22 cellular contexts compared by ENCODE assay signal in the genomic region with DNA sequence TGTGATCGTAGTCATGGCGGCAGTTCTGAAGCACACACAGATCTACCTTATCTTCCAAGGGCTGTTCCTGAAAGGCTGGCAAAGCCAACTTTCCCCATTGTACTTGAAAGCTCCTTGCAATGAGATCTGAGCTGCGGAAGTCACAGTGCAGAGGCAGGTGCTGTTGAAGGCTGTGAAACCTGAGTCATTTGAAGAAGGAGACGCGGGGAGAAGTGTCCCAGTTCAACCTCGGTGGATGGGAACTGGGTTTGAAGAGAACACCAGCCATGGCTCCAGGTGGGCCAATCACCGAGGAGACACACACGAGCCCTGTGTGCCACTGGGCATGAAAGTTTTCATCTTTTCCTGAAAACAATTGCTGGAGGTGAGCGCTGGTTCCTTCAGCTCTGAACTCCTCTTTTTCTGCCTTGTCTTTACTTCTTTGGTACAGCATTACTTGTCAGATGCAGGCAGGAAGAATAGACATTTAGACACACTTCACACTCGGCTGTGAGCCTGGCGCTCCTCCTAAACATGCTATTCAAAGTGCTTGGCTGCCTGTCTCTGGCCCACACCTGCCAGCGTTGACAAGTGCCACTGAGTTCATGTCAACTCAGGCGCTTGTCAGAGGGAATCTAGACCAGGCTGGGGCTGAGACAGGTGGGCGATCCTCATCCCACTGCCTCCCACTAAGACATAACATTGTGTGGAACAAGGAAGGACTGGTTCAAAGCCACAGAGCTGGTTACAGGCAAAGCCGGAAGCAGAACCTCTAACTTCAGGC. TPM values are rescaled to one million over a fixed set of nuclear protein-coding genes. Genes with fewer than 3 reads are reported as not detected.
A peak's percentile ranks its signal among the peaks of the same experiment; 100 is the strongest.
DNase-seq lines count a peak whose midpoint lies in the region; ATAC-seq and TF ChIP-seq lines count a peak whose summit lies in the region.
"Had no signal": no experiment of that assay in that cellular context is flagged by ENCODE, and none has a peak within 500 bp of the region (broad histone marks: within the 10 kb centered on the region; RNA-seq: fewer than 3 reads in every experiment).

No MANE protein-coding gene starts in this region.

- no peaks in the 10 kb centered on the region for H3K9me3 ChIP-seq in right atrium auricular region
- no peaks in the 10 kb centered on the region for H3K9me3 ChIP-seq in left lung
- H3K9me3 ChIP-seq in SJCRH30 (replicated peaks) = no peaks in the 10 kb centered on the region
- H3K9me3 ChIP-seq: BLaER1 treated with 17β-estradiol and CSF1 and Interleukin-3, amounts not matched to agents 10 nM and 100 nM had no signal

- ATAC-seq in Right ventricle myocardium inferior (peak; percentile 86), left lung (peak; percentile 33), GM21619 (IDR thresholded peaks at IDR 0.05; ENCODE audit: unreplicated experiment) (no peak), GM18909 (IDR thresholded peaks at IDR 0.05; ENCODE audit: poor library complexity, unreplicated experiment) (no peak)
- ATAC-seq: activated T-cell treated with anti-CD3 and anti-CD28 coated beads, Interleukin-2, amount 50 U/mL, for 4 hours had no signal

- H3K36me3 ChIP-seq in right atrium auricular region = no peaks in the 10 kb centered on the region
- H3K36me3 ChIP-seq in left lung = no peaks in the 10 kb centered on the region
- no peaks in the 10 kb centered on the region for H3K36me3 ChIP-seq in SJCRH30
- H3K36me3 ChIP-seq: BLaER1 treated with 17β-estradiol and CSF1 and Interleukin-3, amounts not matched to agents 10 nM and 100 nM; cardiac muscle cell had no signal

- no peak for TF ChIP-seq POLR2A in erythroblast (IDR thresholded peaks at IDR 0.05; ENCODE audit: low read length)

- H3K4me1 ChIP-seq in right atrium auricular region (peaks cover 0 to 6% of the 10 kb centered on the region in 2 donors), left lung (no peaks in the 10 kb centered on the region), SJCRH30 (no peaks in the 10 kb centered on the region)

- no peak for TF ChIP-seq CTCF in right atrium auricular region (IDR thresholded peaks at IDR 0.05)
- TF ChIP-seq CTCF in left lung (IDR thresholded peaks at IDR 0.05) = no peak

- DNase-seq in Right ventricle myocardium inferior (ENCODE audit: missing footprints) (peak; percentile 87), right atrium auricular region (ENCODE audit: low spot score) (no peak), erythroblast (lab: John Stamatoyannopoulos, UW) (peak; percentile 62 to 71), left lung (no peak), SJCRH30 (no peak)
- DNase-seq in activated CD4-positive, alpha-beta T cell treated with anti-CD3 and anti-CD28 coated beads for 1 hour = no peak
- DNase-seq: ACHN; activated CD4-positive, CD25-positive, alpha-beta regulatory T cell; activated CD8-positive, alpha-beta memory T cell treated with anti-CD3 and anti-CD28 coated beads for 24 hours; activated naive CD4-positive, alpha-beta T cell treated with anti-CD3 and anti-CD28 coated beads for 36 hours; activated T-cell treated with anti-CD3 and anti-CD28 coated beads, Interleukin-2, amount 50 U/mL, for 4 hours; Calu3; HFFc6; Kasumi-1; NCI-H1930; NCI-H524; stimulated activated CD4-positive, alpha-beta T cell treated with anti-CD3 and anti-CD28 coated beads, Interleukin-15, amount 100 ng/mL, for 24 hours; SW 1271 had no signal

- intact Hi-C loops in Right ventricle myocardium inferior (cut with DNase I) = no loop called here
- intact Hi-C loops in left lung (cut with DNase I) = no loop called here

- no peak overlapping the region for H3K27ac ChIP-seq in right atrium auricular region
- H3K27ac ChIP-seq in left lung = no peak overlapping the region
- H3K27ac ChIP-seq in SJCRH30 = no peak overlapping the region
- H3K27ac ChIP-seq: BLaER1 treated with 17β-estradiol and CSF1 and Interleukin-3, amounts not matched to agents 10 nM and 100 nM; cardiac muscle cell had no signal

- H3K27me3 ChIP-seq in right atrium auricular region (no peaks in the 10 kb centered on the region), left lung (peaks cover 0 to 5% of the 10 kb centered on the region in 2 donors), SJCRH30 (no peaks in the 10 kb centered on the region)

- H3K4me3 ChIP-seq in right atrium auricular region (no peak overlapping the region), left lung (no peak overlapping the region), SJCRH30 (no peak overlapping the region)
- H3K4me3 ChIP-seq: BLaER1 treated with 17β-estradiol and CSF1 and Interleukin-3, amounts not matched to agents 10 nM and 100 nM; cardiac muscle cell had no signal

RNA-seq across cellular contexts. Expression of a gene that starts 25.7 kb away (rescaled TPM):
- total RNA-seq in Right ventricle myocardium inferior (3.4 TPM), right atrium auricular region (1 to 10 TPM; 1.1 to 2.0 TPM), left lung (1 to 10 TPM; 5.1 to 9.6 TPM)
- 14.8 and 14.9 TPM in 2 replicates for total RNA-seq in SJCRH30 (2014; rRNA removed; shearing (Covaris generic))
- total RNA-seq: HFFc6 had no signal

Comparison
In these comparisons a context has a peak if more than half of its experiments do, and no peak if none do; other contexts are left out.
1. DNase-seq: peak in Right ventricle myocardium inferior (single experiment) and erythroblast (2 of 2); none in right atrium auricular region (single experiment), left lung (0 of 2), SJCRH30 (0 of 2) and activated CD4-positive, alpha-beta T cell treated with anti-CD3 and anti-CD28 coated beads for 1 hour (single experiment).
2. ATAC-seq: peak in Right ventricle myocardium inferior (single experiment) and left lung (single experiment); none in GM21619 (single experiment) and GM18909 (single experiment).